In genomic region chr11:65314501-65315203, GRCh38 we compare ENCODE assay signal across 1 cellular context.
TF ChIP-seq lines count a peak whose summit lies in the region.

CDC42EP2 (plus strand) TSS chr11:65314866; CDS start chr11:65320899, 6,033 bp downstream.

TF ChIP-seq in K562, 482 proteins besides CTCF, POLR2A, EP300 and RAD21 (continued from another document and continues in another):
- TF ChIP-seq ZNF143 (CRISPR knock-in tag; IDR thresholded peaks at IDR 0.05) (0 out of 2 replicates have a peak, but pooled peaks have one; percentile 23), KDM1A (IDR thresholded peaks at IDR 0.05) (no peak), MAZ (CRISPR knock-in tag; conservative IDR thresholded peaks at IDR 0.05 in 1 of 2, IDR thresholded peaks at IDR 0.05 in 1 of 2) (peak; percentile 24 to 71; a peak in 2 of 4 replicates), NCOA6 (IDR thresholded peaks at IDR 0.05) (peak; percentile 55; the same call in 1 of the 2 replicates), ZNF707 (CRISPR knock-in tag; conservative IDR thresholded peaks at IDR 0.05) (no peak), ZNF324 (CRISPR knock-in tag; IDR thresholded peaks at IDR 0.05) (no peak), KDM2B (CRISPR knock-in tag; IDR thresholded peaks at IDR 0.05) (peak; percentile 93; the same call in 1 of the 2 replicates), NFRKB (IDR thresholded peaks at IDR 0.05; ENCODE audit: low read depth) (no peak), FOXJ2 (tag; IDR thresholded peaks at IDR 0.05) (no peak), KAT7 (CRISPR knock-in tag; IDR thresholded peaks at IDR 0.05; ENCODE audit: borderline replicate concordance) (no peak), FOXA3 (CRISPR knock-in tag; conservative IDR thresholded peaks at IDR 0.05 in 1 of 2, IDR thresholded peaks at IDR 0.05 in 1 of 2) (0 out of 4 replicates have a peak, but pooled peaks of 1 of the 2 experiments have one; percentile 44), NONO (IDR thresholded peaks at IDR 0.05; ENCODE audit: low read depth in 2 of 2, low read length in 1 of 2) (peak in 1 of 2 experiments; percentile 50; a peak in 1 of 4 replicates), GATA2 (CRISPR knock-in tag; IDR thresholded peaks at IDR 0.05) (no peak), ZSCAN29 (IDR thresholded peaks at IDR 0.05) (no peak), HDAC3 (IDR thresholded peaks at IDR 0.05; ENCODE audit: borderline replicate concordance, partially characterized antibody) (no peak), MTA2 (IDR thresholded peaks at IDR 0.05; ENCODE audit: low read depth) (no peak), SUPT5H (IDR thresholded peaks at IDR 0.05) (peak; percentile 62), MLLT1 (IDR thresholded peaks at IDR 0.05) (no peak), SPI1 (IDR thresholded peaks at IDR 0.05; ENCODE audit: borderline replicate concordance, low read depth, low read length) (no peak), NRF1 (conservative IDR thresholded peaks at IDR 0.05 in 1 of 2, IDR thresholded peaks at IDR 0.05 in 1 of 2) (peak; percentile 35 to 53; a peak in 2 of 4 replicates), ZNF23 (CRISPR knock-in tag; IDR thresholded peaks at IDR 0.05) (no peak), BRCA1 (IDR thresholded peaks at IDR 0.05) (no peak), BRCA1 (CRISPR knock-in tag; IDR thresholded peaks at IDR 0.05) (no peak), RCOR1 (IDR thresholded peaks at IDR 0.05; ENCODE audit: borderline replicate concordance in 1 of 2, low read depth in 2 of 2, low read length in 2 of 2) (0 out of 4 replicates have a peak, but pooled peaks of 1 of the 2 experiments have one; percentile 4), ZBTB33 (CRISPR knock-in tag; IDR thresholded peaks at IDR 0.05) (no peak), EWSR1 (IDR thresholded peaks at IDR 0.05; ENCODE audit: borderline replicate concordance, low read depth, partially characterized antibody) (no peak), HNRNPK (IDR thresholded peaks at IDR 0.05; ENCODE audit: low read depth, low read length, poor library complexity, severe bottlenecking) (no peak), KAT8 (IDR thresholded peaks at IDR 0.05; ENCODE audit: low read depth) (no peak)
- TF ChIP-seq, protein P1, sequence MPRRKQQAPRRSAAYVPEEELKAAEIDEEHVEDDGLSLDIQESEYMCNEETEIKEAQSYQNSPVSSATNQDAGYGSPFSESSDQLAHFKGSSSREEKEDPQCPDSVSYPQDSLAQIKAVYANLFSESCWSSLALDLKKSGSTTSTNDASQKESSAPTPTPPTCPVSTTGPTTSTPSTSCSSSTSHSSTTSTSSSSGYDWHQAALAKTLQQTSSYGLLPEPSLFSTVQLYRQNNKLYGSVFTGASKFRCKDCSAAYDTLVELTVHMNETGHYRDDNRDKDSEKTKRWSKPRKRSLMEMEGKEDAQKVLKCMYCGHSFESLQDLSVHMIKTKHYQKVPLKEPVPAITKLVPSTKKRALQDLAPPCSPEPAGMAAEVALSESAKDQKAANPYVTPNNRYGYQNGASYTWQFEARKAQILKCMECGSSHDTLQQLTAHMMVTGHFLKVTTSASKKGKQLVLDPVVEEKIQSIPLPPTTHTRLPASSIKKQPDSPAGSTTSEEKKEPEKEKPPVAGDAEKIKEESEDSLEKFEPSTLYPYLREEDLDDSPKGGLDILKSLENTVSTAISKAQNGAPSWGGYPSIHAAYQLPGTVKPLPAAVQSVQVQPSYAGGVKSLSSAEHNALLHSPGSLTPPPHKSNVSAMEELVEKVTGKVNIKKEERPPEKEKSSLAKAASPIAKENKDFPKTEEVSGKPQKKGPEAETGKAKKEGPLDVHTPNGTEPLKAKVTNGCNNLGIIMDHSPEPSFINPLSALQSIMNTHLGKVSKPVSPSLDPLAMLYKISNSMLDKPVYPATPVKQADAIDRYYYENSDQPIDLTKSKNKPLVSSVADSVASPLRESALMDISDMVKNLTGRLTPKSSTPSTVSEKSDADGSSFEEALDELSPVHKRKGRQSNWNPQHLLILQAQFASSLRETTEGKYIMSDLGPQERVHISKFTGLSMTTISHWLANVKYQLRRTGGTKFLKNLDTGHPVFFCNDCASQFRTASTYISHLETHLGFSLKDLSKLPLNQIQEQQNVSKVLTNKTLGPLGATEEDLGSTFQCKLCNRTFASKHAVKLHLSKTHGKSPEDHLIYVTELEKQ (CRISPR knock-in tag; IDR thresholded peaks at IDR 0.05), result no peak
- TF ChIP-seq, protein P2, sequence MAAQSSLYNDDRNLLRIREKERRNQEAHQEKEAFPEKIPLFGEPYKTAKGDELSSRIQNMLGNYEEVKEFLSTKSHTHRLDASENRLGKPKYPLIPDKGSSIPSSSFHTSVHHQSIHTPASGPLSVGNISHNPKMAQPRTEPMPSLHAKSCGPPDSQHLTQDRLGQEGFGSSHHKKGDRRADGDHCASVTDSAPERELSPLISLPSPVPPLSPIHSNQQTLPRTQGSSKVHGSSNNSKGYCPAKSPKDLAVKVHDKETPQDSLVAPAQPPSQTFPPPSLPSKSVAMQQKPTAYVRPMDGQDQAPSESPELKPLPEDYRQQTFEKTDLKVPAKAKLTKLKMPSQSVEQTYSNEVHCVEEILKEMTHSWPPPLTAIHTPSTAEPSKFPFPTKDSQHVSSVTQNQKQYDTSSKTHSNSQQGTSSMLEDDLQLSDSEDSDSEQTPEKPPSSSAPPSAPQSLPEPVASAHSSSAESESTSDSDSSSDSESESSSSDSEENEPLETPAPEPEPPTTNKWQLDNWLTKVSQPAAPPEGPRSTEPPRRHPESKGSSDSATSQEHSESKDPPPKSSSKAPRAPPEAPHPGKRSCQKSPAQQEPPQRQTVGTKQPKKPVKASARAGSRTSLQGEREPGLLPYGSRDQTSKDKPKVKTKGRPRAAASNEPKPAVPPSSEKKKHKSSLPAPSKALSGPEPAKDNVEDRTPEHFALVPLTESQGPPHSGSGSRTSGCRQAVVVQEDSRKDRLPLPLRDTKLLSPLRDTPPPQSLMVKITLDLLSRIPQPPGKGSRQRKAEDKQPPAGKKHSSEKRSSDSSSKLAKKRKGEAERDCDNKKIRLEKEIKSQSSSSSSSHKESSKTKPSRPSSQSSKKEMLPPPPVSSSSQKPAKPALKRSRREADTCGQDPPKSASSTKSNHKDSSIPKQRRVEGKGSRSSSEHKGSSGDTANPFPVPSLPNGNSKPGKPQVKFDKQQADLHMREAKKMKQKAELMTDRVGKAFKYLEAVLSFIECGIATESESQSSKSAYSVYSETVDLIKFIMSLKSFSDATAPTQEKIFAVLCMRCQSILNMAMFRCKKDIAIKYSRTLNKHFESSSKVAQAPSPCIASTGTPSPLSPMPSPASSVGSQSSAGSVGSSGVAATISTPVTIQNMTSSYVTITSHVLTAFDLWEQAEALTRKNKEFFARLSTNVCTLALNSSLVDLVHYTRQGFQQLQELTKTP (IDR thresholded peaks at IDR 0.05; ENCODE audit: low read depth in 1 of 2, partially characterized antibody in 2 of 2), result no peak
- TF ChIP-seq, protein P3, sequence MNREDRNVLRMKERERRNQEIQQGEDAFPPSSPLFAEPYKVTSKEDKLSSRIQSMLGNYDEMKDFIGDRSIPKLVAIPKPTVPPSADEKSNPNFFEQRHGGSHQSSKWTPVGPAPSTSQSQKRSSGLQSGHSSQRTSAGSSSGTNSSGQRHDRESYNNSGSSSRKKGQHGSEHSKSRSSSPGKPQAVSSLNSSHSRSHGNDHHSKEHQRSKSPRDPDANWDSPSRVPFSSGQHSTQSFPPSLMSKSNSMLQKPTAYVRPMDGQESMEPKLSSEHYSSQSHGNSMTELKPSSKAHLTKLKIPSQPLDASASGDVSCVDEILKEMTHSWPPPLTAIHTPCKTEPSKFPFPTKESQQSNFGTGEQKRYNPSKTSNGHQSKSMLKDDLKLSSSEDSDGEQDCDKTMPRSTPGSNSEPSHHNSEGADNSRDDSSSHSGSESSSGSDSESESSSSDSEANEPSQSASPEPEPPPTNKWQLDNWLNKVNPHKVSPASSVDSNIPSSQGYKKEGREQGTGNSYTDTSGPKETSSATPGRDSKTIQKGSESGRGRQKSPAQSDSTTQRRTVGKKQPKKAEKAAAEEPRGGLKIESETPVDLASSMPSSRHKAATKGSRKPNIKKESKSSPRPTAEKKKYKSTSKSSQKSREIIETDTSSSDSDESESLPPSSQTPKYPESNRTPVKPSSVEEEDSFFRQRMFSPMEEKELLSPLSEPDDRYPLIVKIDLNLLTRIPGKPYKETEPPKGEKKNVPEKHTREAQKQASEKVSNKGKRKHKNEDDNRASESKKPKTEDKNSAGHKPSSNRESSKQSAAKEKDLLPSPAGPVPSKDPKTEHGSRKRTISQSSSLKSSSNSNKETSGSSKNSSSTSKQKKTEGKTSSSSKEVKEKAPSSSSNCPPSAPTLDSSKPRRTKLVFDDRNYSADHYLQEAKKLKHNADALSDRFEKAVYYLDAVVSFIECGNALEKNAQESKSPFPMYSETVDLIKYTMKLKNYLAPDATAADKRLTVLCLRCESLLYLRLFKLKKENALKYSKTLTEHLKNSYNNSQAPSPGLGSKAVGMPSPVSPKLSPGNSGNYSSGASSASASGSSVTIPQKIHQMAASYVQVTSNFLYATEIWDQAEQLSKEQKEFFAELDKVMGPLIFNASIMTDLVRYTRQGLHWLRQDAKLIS (CRISPR knock-in tag; IDR thresholded peaks at IDR 0.05), result no peak
- TF ChIP-seq, protein P4, sequence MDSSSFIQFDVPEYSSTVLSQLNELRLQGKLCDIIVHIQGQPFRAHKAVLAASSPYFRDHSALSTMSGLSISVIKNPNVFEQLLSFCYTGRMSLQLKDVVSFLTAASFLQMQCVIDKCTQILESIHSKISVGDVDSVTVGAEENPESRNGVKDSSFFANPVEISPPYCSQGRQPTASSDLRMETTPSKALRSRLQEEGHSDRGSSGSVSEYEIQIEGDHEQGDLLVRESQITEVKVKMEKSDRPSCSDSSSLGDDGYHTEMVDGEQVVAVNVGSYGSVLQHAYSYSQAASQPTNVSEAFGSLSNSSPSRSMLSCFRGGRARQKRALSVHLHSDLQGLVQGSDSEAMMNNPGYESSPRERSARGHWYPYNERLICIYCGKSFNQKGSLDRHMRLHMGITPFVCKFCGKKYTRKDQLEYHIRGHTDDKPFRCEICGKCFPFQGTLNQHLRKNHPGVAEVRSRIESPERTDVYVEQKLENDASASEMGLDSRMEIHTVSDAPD (CRISPR knock-in tag; IDR thresholded peaks at IDR 0.05), result no peak
